ENCODE assay signal across 15 cellular contexts in the genomic region with DNA sequence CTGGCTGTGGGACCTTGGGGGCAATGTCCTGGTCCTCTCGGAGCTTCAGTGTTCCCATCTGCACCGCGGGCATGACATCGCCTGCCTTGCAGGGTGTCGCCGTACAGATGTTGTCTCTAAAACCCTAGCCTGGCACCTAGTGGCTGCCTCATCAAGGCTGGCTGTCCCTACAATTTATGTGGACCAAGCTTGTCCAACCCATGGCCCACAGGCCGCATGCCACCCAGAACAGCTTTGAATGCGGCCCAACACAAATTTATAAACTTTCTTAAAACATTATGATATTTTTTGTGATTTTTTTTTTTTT.
"Had no signal": no experiment of that assay in that cellular context is flagged by ENCODE, and none has a peak within 500 bp of the region (broad histone marks: within the 10 kb centered on the region; RNA-seq: fewer than 3 reads in every experiment).

No MANE protein-coding gene starts in this region.

- FAIRE-seq: colon, kidney, small intestine had no signal

- H3K27ac Mint-ChIP-seq: activated CD4-positive, alpha-beta T cell treated with anti-CD3 and anti-CD28 coated beads for 36 hours; activated CD8-positive, alpha-beta T cell treated with anti-CD3 and anti-CD28 coated beads, Interleukin-2, amount 10 ng/mL, durations not matched to agents 7 days and 5 days; activated naive CD8-positive, alpha-beta T cell treated with anti-CD3 and anti-CD28 coated beads, Interleukin-2, amount 50 U/mL, for 24 hours had no signal

- H3K9me3 ChIP-seq: ascending aorta, heart left ventricle, thoracic aorta had no signal

- ATAC-seq: activated CD4-positive, alpha-beta T cell treated with anti-CD3 and anti-CD28 coated beads for 36 hours; activated CD8-positive, alpha-beta T cell treated with anti-CD3 and anti-CD28 coated beads, Interleukin-2, amount 10 ng/mL, durations not matched to agents 7 days and 5 days; activated naive CD8-positive, alpha-beta T cell treated with anti-CD3 and anti-CD28 coated beads, Interleukin-2, amount 50 U/mL, for 24 hours had no signal

- H3K4me1 Mint-ChIP-seq: activated CD4-positive, alpha-beta T cell treated with anti-CD3 and anti-CD28 coated beads for 36 hours; activated naive CD8-positive, alpha-beta T cell treated with anti-CD3 and anti-CD28 coated beads, Interleukin-2, amount 50 U/mL, for 24 hours had no signal

- H3K4me3 ChIP-seq: ascending aorta, esophagus squamous epithelium, heart left ventricle, stomach, thoracic aorta had no signal

- H3K27me3 ChIP-seq: ascending aorta, heart left ventricle had no signal

- DNase-seq: activated CD4-positive, alpha-beta T cell treated with anti-CD3 and anti-CD28 coated beads for 36 hours; activated CD8-positive, alpha-beta memory T cell treated with anti-CD3 and anti-CD28 coated beads, Interleukin-2, amount 50 U/mL, for 48 hours; activated CD8-positive, alpha-beta T cell treated with anti-CD3 and anti-CD28 coated beads, Interleukin-2, amount 10 ng/mL, durations not matched to agents 7 days and 5 days; activated naive CD4-positive, alpha-beta T cell treated with Interleukin-2 at 50 U/mL for 16 hours; activated naive CD8-positive, alpha-beta T cell treated with anti-CD3 and anti-CD28 coated beads, Interleukin-2, amount 50 U/mL, for 24 hours; esophagus squamous epithelium; kidney; stomach; T-helper 9 cell; WERI-Rb-1 had no signal

- H3K36me3 ChIP-seq: ascending aorta, esophagus squamous epithelium, heart left ventricle, stomach, thoracic aorta, WERI-Rb-1 had no signal

- H3K27ac ChIP-seq: ascending aorta, esophagus squamous epithelium, stomach, thoracic aorta, WERI-Rb-1 had no signal

- H3K4me3 Mint-ChIP-seq: activated CD4-positive, alpha-beta T cell treated with anti-CD3 and anti-CD28 coated beads for 36 hours; activated CD8-positive, alpha-beta T cell treated with anti-CD3 and anti-CD28 coated beads, Interleukin-2, amount 10 ng/mL, durations not matched to agents 7 days and 5 days; activated naive CD8-positive, alpha-beta T cell treated with anti-CD3 and anti-CD28 coated beads, Interleukin-2, amount 50 U/mL, for 24 hours had no signal

- H3K9me3 Mint-ChIP-seq: activated naive CD8-positive, alpha-beta T cell treated with anti-CD3 and anti-CD28 coated beads, Interleukin-2, amount 50 U/mL, for 24 hours had no signal
